In the genomic region with DNA sequence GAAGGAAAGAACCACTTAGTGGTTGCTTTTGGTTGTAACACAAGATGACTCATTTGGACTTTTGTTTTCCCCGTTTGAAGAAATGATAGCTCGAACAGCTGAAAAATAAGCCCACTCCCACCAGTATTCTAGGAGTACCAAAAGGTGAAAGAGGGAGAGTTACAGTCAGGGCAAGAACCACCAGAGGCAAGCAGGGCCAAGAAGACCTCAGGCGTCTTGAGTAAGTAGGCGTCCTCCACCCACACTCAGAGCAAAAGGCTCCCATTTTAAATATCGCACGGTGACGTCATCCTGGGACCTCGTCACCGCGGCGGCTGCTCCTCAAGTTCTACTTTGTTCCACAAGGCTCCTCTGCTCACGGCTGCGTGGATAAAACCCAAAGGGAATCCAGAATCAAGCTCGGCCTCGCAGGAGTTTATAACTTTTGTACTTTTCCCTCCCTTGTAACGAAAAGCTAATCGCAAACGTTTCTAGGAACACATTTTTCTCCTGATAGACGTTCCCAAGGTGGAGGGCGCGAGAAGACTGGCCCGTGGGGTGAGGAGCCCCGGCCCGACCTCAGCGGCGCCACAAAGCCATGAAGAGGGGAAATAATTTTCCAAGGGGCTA, we compare ENCODE assay signal across 8 cellular contexts. TPM values are rescaled to one million over a fixed set of nuclear protein-coding genes. Genes with fewer than 3 reads are reported as not detected.
A peak's percentile ranks its signal among the peaks of the same experiment; 100 is the strongest.
DNase-seq lines count a peak whose midpoint lies in the region; ATAC-seq and TF ChIP-seq lines count a peak whose summit lies in the region.

No MANE protein-coding gene starts in this region.

- peak overlapping the region; percentile 74 for H3K27ac ChIP-seq in effector memory CD4-positive, alpha-beta T cell (ENCODE audit: insufficient read depth, low read length, poor library complexity, severe bottlenecking)

- H3K4me3 Mint-ChIP-seq in activated CD8-positive, alpha-beta T cell treated with anti-CD3 and anti-CD28 coated beads, Interleukin-2, amount 10 ng/mL, durations not matched to agents 7 days and 5 days, result peak overlapping the region; percentile 93
- H3K4me3 Mint-ChIP-seq in memory B cell, result peak overlapping the region; percentile 90

- no peaks in the 10 kb centered on the region for H3K9me3 ChIP-seq in effector memory CD4-positive, alpha-beta T cell (ENCODE audit: control insufficient read depth, low read length)

- CTCF ChIA-PET in BJ (lab: Yijun Ruan, JAX), result interaction anchor here (0.6 to 1.0 kb wide), 2 partner anchors 225 to 651 kb away, joined by 3 read pairs; no protein-coding TSS in a partner anchor
- CTCF ChIA-PET in activated CD8-positive, alpha-beta T cell treated with anti-CD3 and anti-CD28 coated beads, Interleukin-2, amount 10 ng/mL, durations not matched to agents 7 days and 5 days (lab: Charles Lee), result interaction anchor here (0.9 to 1.3 kb wide), 2 partner anchors 26 to 170 kb away, joined by 3 read pairs; no protein-coding TSS in a partner anchor

- H3K4me3 ChIP-seq in BJ (ENCODE audit: low read depth, low read length), result peak overlapping the region; percentile 95
- peak overlapping the region; percentile 88 for H3K4me3 ChIP-seq in effector memory CD4-positive, alpha-beta T cell (ENCODE audit: insufficient read depth, low read depth, low read length, poor library complexity, severe bottlenecking)

- no peaks in the 10 kb centered on the region for H3K36me3 ChIP-seq in BJ (ENCODE audit: control insufficient read depth, insufficient read depth, low read length)
- no peaks in the 10 kb centered on the region for H3K36me3 ChIP-seq in effector memory CD4-positive, alpha-beta T cell (ENCODE audit: control insufficient read depth, insufficient read depth, low read length)

- H3K27me3 Mint-ChIP-seq in activated CD8-positive, alpha-beta T cell treated with anti-CD3 and anti-CD28 coated beads, Interleukin-2, amount 10 ng/mL, durations not matched to agents 7 days and 5 days (ENCODE audit: low read depth), result no peaks in the 10 kb centered on the region
- no peaks in the 10 kb centered on the region for H3K27me3 Mint-ChIP-seq in memory B cell

- TF ChIP-seq CTCF in BJ (IDR thresholded peaks at IDR 0.05; ENCODE audit: insufficient read depth, low read depth, low read length), result 0 out of 2 replicates have a peak, but pooled peaks have one; percentile 2

- ATAC-seq in GM19035 (IDR thresholded peaks at IDR 0.05; ENCODE audit: unreplicated experiment) (peak; percentile 63), HG03280 (IDR thresholded peaks at IDR 0.05; ENCODE audit: unreplicated experiment) (peak; percentile 61), memory B cell (ENCODE audit: low read depth) (peak; percentile 63)
- peak; percentile 67 for ATAC-seq in activated CD8-positive, alpha-beta T cell treated with anti-CD3 and anti-CD28 coated beads, Interleukin-2, amount 10 ng/mL, durations not matched to agents 7 days and 5 days

- peaks cover 63% of the 10 kb centered on the region for H3K4me1 Mint-ChIP-seq in activated CD8-positive, alpha-beta T cell treated with anti-CD3 and anti-CD28 coated beads, Interleukin-2, amount 10 ng/mL, durations not matched to agents 7 days and 5 days (ENCODE audit: low read depth)
- H3K4me1 Mint-ChIP-seq in memory B cell, result peaks cover 6% of the 10 kb centered on the region

- H3K27ac Mint-ChIP-seq in activated CD8-positive, alpha-beta T cell treated with anti-CD3 and anti-CD28 coated beads, Interleukin-2, amount 10 ng/mL, durations not matched to agents 7 days and 5 days, result peak overlapping the region; percentile 98
- peak overlapping the region; percentile 92 for H3K27ac Mint-ChIP-seq in memory B cell

- POLR2A ChIA-PET in BJ (lab: Charles Lee), result no interaction called here
- POLR2A ChIA-PET in activated CD8-positive, alpha-beta T cell treated with anti-CD3 and anti-CD28 coated beads, Interleukin-2, amount 10 ng/mL, durations not matched to agents 7 days and 5 days (lab: Charles Lee), result interaction anchor here (0.5 to 2.4 kb wide), 7 partner anchors 10 to 1878 kb away, joined by 3 to 10 read pairs (median 3); a partner anchor contains a TSS

- no peaks in the 10 kb centered on the region for H3K9me3 Mint-ChIP-seq in activated CD8-positive, alpha-beta T cell treated with anti-CD3 and anti-CD28 coated beads, Interleukin-2, amount 10 ng/mL, durations not matched to agents 7 days and 5 days (ENCODE audit: insufficient read depth)
- no peaks in the 10 kb centered on the region for H3K9me3 Mint-ChIP-seq in memory B cell

- DNase-seq in BJ (ENCODE audit: low read depth), result peak; percentile 65
- DNase-seq in NCI-H524 treated with DMSO at 0.1 percent for 48 hours (lab: John Stamatoyannopoulos, UW), result peak; percentile 14
- DNase-seq in activated CD8-positive, alpha-beta T cell treated with anti-CD3 and anti-CD28 coated beads, Interleukin-2, amount 10 ng/mL, durations not matched to agents 7 days and 5 days, result peak; percentile 88
- peak; percentile 63 to 77 (median 71) for DNase-seq in effector memory CD4-positive, alpha-beta T cell
- DNase-seq in memory B cell (ENCODE audit: low spot score in 2 of 2), result peak; percentile 63 to 66
- peak; percentile 61 to 83 (median 69) for DNase-seq in stimulated activated CD4-positive, alpha-beta T cell treated with anti-CD3 and anti-CD28 coated beads, TNF-alpha, amount 100 ng/mL, for 48 hours (ENCODE audit: low read depth in 3 of 3)

- H3K36me3 Mint-ChIP-seq in activated CD8-positive, alpha-beta T cell treated with anti-CD3 and anti-CD28 coated beads, Interleukin-2, amount 10 ng/mL, durations not matched to agents 7 days and 5 days (ENCODE audit: low read depth), result peaks cover 41% of the 10 kb centered on the region
- peaks cover 1% of the 10 kb centered on the region for H3K36me3 Mint-ChIP-seq in memory B cell

- no peaks in the 10 kb centered on the region for H3K27me3 ChIP-seq in BJ (ENCODE audit: control insufficient read depth, insufficient read depth, low read length)
- H3K27me3 ChIP-seq in effector memory CD4-positive, alpha-beta T cell (replicated peaks; ENCODE audit: control insufficient read depth, insufficient read depth, low read length, poor library complexity, severe bottlenecking), result no peaks in the 10 kb centered on the region

- H3K4me1 ChIP-seq in effector memory CD4-positive, alpha-beta T cell (ENCODE audit: control insufficient read depth, insufficient read depth, low read length, poor library complexity, severe bottlenecking), result peaks cover 6% of the 10 kb centered on the region

RNA-seq across cellular contexts. Expression of a gene that starts 1.2 kb away (rescaled TPM):
- 23.6 and 38.9 TPM in 2 replicates for polyA plus RNA-seq in BJ (2011; rRNA removed)
- polyA minus RNA-seq in BJ (2011; rRNA and poly(A)+ RNA removed), result 3.1 and 7.9 TPM in 2 replicates
- total RNA-seq in activated CD8-positive, alpha-beta T cell treated with anti-CD3 and anti-CD28 coated beads, Interleukin-2, amount 10 ng/mL, durations not matched to agents 7 days and 5 days, result 10 to 100 TPM; 40.7 to 43.3 TPM

Comparison
In these comparisons a context has a peak if more than half of its experiments do, and no peak if none do; other contexts are left out.
1. Peak in every context shown above with its lines: DNase-seq, ATAC-seq, H3K4me3 ChIP-seq and H3K27ac ChIP-seq.
2. DNase-seq: peak in every context shown above with its lines; median percentile 88 in activated CD8-positive, alpha-beta T cell treated with anti-CD3 and anti-CD28 coated beads, Interleukin-2, amount 10 ng/mL, durations not matched to agents 7 days and 5 days; 71 in effector memory CD4-positive, alpha-beta T cell; 69 in stimulated activated CD4-positive, alpha-beta T cell treated with anti-CD3 and anti-CD28 coated beads, TNF-alpha, amount 100 ng/mL, for 48 hours; 65 in BJ; 64 in memory B cell; 14 in NCI-H524 treated with DMSO at 0.1 percent for 48 hours.